Comparison of ENCODE assay signal across 13 cellular contexts in genomic region chr3:49721165-49721860, GRCh38. TPM values are rescaled to one million over a fixed set of nuclear protein-coding genes. Genes with fewer than 3 reads are reported as not detected.
DNase-seq lines count a peak whose midpoint lies in the region; ATAC-seq and TF ChIP-seq lines count a peak whose summit lies in the region.
"Had no signal": no experiment of that assay in that cellular context is flagged by ENCODE, and none has a peak within 500 bp of the region (broad histone marks: within the 10 kb centered on the region; RNA-seq: fewer than 3 reads in every experiment).

No MANE protein-coding gene starts in this region.

- no peaks in the 10 kb centered on the region for H3K27me3 ChIP-seq in NT2/D1 (ENCODE audit: insufficient read depth, insufficient read length)
- no peaks in the 10 kb centered on the region for H3K27me3 ChIP-seq in Karpas-422 (ENCODE audit: low read length)
- no peaks in the 10 kb centered on the region for H3K27me3 ChIP-seq in PC-9 (ENCODE audit: insufficient read depth, low read depth)

- POLR2A ChIA-PET in PC-9 (lab: Charles Lee; ENCODE audit: unreplicated experiment): no interaction called here

- BruUV-seq in PC-9 (replicated peaks; lab: Mats Ljungman, UMichigan): no TSS peak

- no peak overlapping the region for H3K4me3 ChIP-seq in NT2/D1 (ENCODE audit: insufficient read length, low read depth)
- no peak overlapping the region for H3K4me3 ChIP-seq in Karpas-422 (ENCODE audit: low read length)
- H3K4me3 ChIP-seq in PC-9: no peak overlapping the region

- H3K27ac Mint-ChIP-seq in activated naive CD4-positive, alpha-beta T cell treated with anti-CD3 and anti-CD28 coated beads, Interleukin-2, amount 50 U/mL, for 24 hours: no peak overlapping the region
- peak overlapping the region; percentile 98 for H3K27ac Mint-ChIP-seq in stimulated activated effector memory CD8-positive, alpha-beta T cell treated with anti-CD3 and anti-CD28 coated beads, Interleukin-12 subunit alpha, Interleukin-12 subunit beta, amount 100 ng/mL, for 72 hours

- H3K79me2 ChIP-seq in Karpas-422 (ENCODE audit: low read length) (peaks cover 12% of the 10 kb centered on the region), PC-9 (ENCODE audit: low read depth) (peaks cover 9% of the 10 kb centered on the region)

- no peak for TF ChIP-seq CTCF in PC-9 (conservative IDR thresholded peaks at IDR 0.05)

- TF ChIP-seq POLR2A in erythroblast (IDR thresholded peaks at IDR 0.05; ENCODE audit: low read length): peak; percentile 52

- peaks cover 15% of the 10 kb centered on the region; the same call in 1 of the 2 replicates for H3F3A ChIP-seq in PC-9 (ENCODE audit: insufficient read depth, low read depth)

- DNase-seq in activated naive CD4-positive, alpha-beta T cell treated with anti-CD3 and anti-CD28 coated beads, Interleukin-2, amount 50 U/mL, for 16 hours: no peak
- no peak for DNase-seq in NT2/D1 (ENCODE audit: low read depth, low spot score)
- DNase-seq in erythroblast (lab: John Stamatoyannopoulos, UW): no peak
- DNase-seq in stimulated activated effector memory CD8-positive, alpha-beta T cell treated with anti-CD3 and anti-CD28 coated beads, Interleukin-12 subunit alpha, Interleukin-12 subunit beta, amount 100 ng/mL, for 72 hours (ENCODE audit: low spot score in 2 of 2): peak in 1 of 2 donors; percentile 49
- DNase-seq in Karpas-422: no peak
- no peak for DNase-seq in PC-9
- DNase-seq: foreskin fibroblast; mesendoderm; NCI-H1694 treated with DMSO at 0.1 percent for 48 hours; stimulated activated CD8-positive, alpha-beta memory T cell treated with anti-CD3 and anti-CD28 coated beads, Interleukin-4, amount 100 ng/mL, for 48 hours had no signal

- H3K9ac ChIP-seq in NT2/D1 (ENCODE audit: insufficient read length, low read depth): peak overlapping the region; percentile 16
- H3K9ac ChIP-seq in Karpas-422 (ENCODE audit: low read length): no peak overlapping the region

- H3K9me3 ChIP-seq in NT2/D1 (ENCODE audit: insufficient read depth, low read length): no peaks in the 10 kb centered on the region
- no peaks in the 10 kb centered on the region for H3K9me3 ChIP-seq in Karpas-422 (ENCODE audit: low read length)
- no peaks in the 10 kb centered on the region for H3K9me3 ChIP-seq in PC-9 (ENCODE audit: insufficient read depth, low read depth)

- H3K9me2 ChIP-seq in Karpas-422 (replicated peaks; ENCODE audit: insufficient read depth, low read length) (no peaks in the 10 kb centered on the region), PC-9 (ENCODE audit: insufficient read depth) (no peaks in the 10 kb centered on the region)

- H3K4me3 Mint-ChIP-seq in activated naive CD4-positive, alpha-beta T cell treated with anti-CD3 and anti-CD28 coated beads, Interleukin-2, amount 50 U/mL, for 24 hours: peak overlapping the region; percentile 30
- peak overlapping the region; percentile 91 for H3K4me3 Mint-ChIP-seq in stimulated activated effector memory CD8-positive, alpha-beta T cell treated with anti-CD3 and anti-CD28 coated beads, Interleukin-12 subunit alpha, Interleukin-12 subunit beta, amount 100 ng/mL, for 72 hours

- H3K4me1 ChIP-seq in NT2/D1 (ENCODE audit: insufficient read depth, insufficient read length): peaks cover 36% of the 10 kb centered on the region
- H3K4me1 ChIP-seq in Karpas-422 (ENCODE audit: low read length): peaks cover 33% of the 10 kb centered on the region
- peaks cover 13% of the 10 kb centered on the region; the same call in 1 of the 2 replicates for H3K4me1 ChIP-seq in PC-9 (replicated peaks; ENCODE audit: insufficient read depth)

- H3K27ac ChIP-seq in Karpas-422 (ENCODE audit: low read length): no peak overlapping the region
- no peak overlapping the region for H3K27ac ChIP-seq in PC-9

- no peak for ATAC-seq in stimulated activated effector memory CD8-positive, alpha-beta T cell treated with anti-CD3 and anti-CD28 coated beads, Interleukin-12 subunit alpha, Interleukin-12 subunit beta, amount 100 ng/mL, for 72 hours
- no peak for ATAC-seq in esophagus mucosa

- H3K9me3 Mint-ChIP-seq in activated naive CD4-positive, alpha-beta T cell treated with anti-CD3 and anti-CD28 coated beads, Interleukin-2, amount 50 U/mL, for 24 hours: no peaks in the 10 kb centered on the region
- no peaks in the 10 kb centered on the region for H3K9me3 Mint-ChIP-seq in stimulated activated effector memory CD8-positive, alpha-beta T cell treated with anti-CD3 and anti-CD28 coated beads, Interleukin-12 subunit alpha, Interleukin-12 subunit beta, amount 100 ng/mL, for 72 hours

- H3K4me2 ChIP-seq in Karpas-422 (ENCODE audit: low read depth, low read length, poor library complexity, severe bottlenecking) (no peak overlapping the region), PC-9 (no peak overlapping the region)

- H3K36me3 ChIP-seq in NT2/D1 (ENCODE audit: insufficient read depth, insufficient read length, low read length): peaks cover 78% of the 10 kb centered on the region
- H3K36me3 ChIP-seq in Karpas-422 (ENCODE audit: insufficient read depth, low read length): peaks cover 15% of the 10 kb centered on the region; the same call in 1 of the 2 replicates
- no peaks in the 10 kb centered on the region for H3K36me3 ChIP-seq in PC-9 (ENCODE audit: low read depth)

- no peak overlapping the region for H2AFZ ChIP-seq in Karpas-422 (ENCODE audit: low read length)
- H2AFZ ChIP-seq in PC-9: no peak overlapping the region

- no peaks in the 10 kb centered on the region for H3K27me3 Mint-ChIP-seq in activated naive CD4-positive, alpha-beta T cell treated with anti-CD3 and anti-CD28 coated beads, Interleukin-2, amount 50 U/mL, for 24 hours

- peaks cover 5% of the 10 kb centered on the region; the same call in 1 of the 2 replicates for H4K20me1 ChIP-seq in Karpas-422 (ENCODE audit: insufficient read depth, low read depth, low read length)
- no peaks in the 10 kb centered on the region for H4K20me1 ChIP-seq in PC-9 (ENCODE audit: insufficient read depth)

- H3K4me1 Mint-ChIP-seq in activated naive CD4-positive, alpha-beta T cell treated with anti-CD3 and anti-CD28 coated beads, Interleukin-2, amount 50 U/mL, for 24 hours: peaks cover 30% of the 10 kb centered on the region
- peaks cover 55% of the 10 kb centered on the region for H3K4me1 Mint-ChIP-seq in stimulated activated effector memory CD8-positive, alpha-beta T cell treated with anti-CD3 and anti-CD28 coated beads, Interleukin-12 subunit alpha, Interleukin-12 subunit beta, amount 100 ng/mL, for 72 hours

- CTCF ChIA-PET in PC-9 (lab: Charles Lee): no interaction called here

- intact Hi-C loops in PC-9 (cut with micrococcal nuclease; ENCODE audit: unreplicated experiment): loop anchor here (5.0 kb wide), 1 partner anchor 81 kb away; the partner anchor contains the start of gene INKA1

- H3K36me3 Mint-ChIP-seq in activated naive CD4-positive, alpha-beta T cell treated with anti-CD3 and anti-CD28 coated beads, Interleukin-2, amount 50 U/mL, for 24 hours: peaks cover 2% of the 10 kb centered on the region
- peaks cover 61% of the 10 kb centered on the region for H3K36me3 Mint-ChIP-seq in stimulated activated effector memory CD8-positive, alpha-beta T cell treated with anti-CD3 and anti-CD28 coated beads, Interleukin-12 subunit alpha, Interleukin-12 subunit beta, amount 100 ng/mL, for 72 hours

RNA-seq across cellular contexts. Expression of gene AMIGO3, which starts 1.8 kb away (rescaled TPM):
- total RNA-seq in esophagus mucosa (not detected), PC-9 (2021) (1.0 TPM in 1 of 2 replicates, not detected in the other)
- total RNA-seq in Karpas-422 (2014; rRNA removed; shearing (Covaris generic); ENCODE audit: low replicate concordance): 3.8 TPM in 1 of 2 replicates, not detected in the other
- total RNA-seq: pulmonary artery endothelial cell had no signal

RNA-seq across cellular contexts. Expression of gene GMPPB, which starts 2.4 kb away (rescaled TPM):
- total RNA-seq in esophagus mucosa (22.5 TPM), PC-9 (2021) (20.4 and 24.2 TPM in 2 replicates)
- 10.1 and 13.6 TPM in 2 replicates for total RNA-seq in Karpas-422 (2014; rRNA removed; shearing (Covaris generic); ENCODE audit: low replicate concordance)

RNA-seq across cellular contexts. Expression of gene RNF123, which starts 32.0 kb away (rescaled TPM):
- total RNA-seq in esophagus mucosa (19.4 TPM), PC-9 (2021) (46.7 and 48.6 TPM in 2 replicates)
- 20.1 and 31.5 TPM in 2 replicates for total RNA-seq in Karpas-422 (2014; rRNA removed; shearing (Covaris generic); ENCODE audit: low replicate concordance)

RNA-seq across cellular contexts. Expression of gene MST1, which starts 32.0 kb away (rescaled TPM):
- total RNA-seq in esophagus mucosa: 7.6 TPM
- 19.8 and 25.6 TPM in 2 replicates for total RNA-seq in Karpas-422 (2014; rRNA removed; shearing (Covaris generic); ENCODE audit: low replicate concordance)
- 10.4 and 16.8 TPM in 2 replicates for total RNA-seq in PC-9 (2021)

RNA-seq across cellular contexts. Expression of gene APEH, which starts 47.2 kb away (rescaled TPM):
- total RNA-seq in esophagus mucosa (103 TPM), PC-9 (2021) (131 TPM in 2 replicates)
- 96.3 and 175 TPM in 2 replicates for total RNA-seq in Karpas-422 (2014; rRNA removed; shearing (Covaris generic); ENCODE audit: low replicate concordance)
